16 cellular contexts compared by ENCODE assay signal in genomic region chr6:156715839-156716238, GRCh38.
A peak's percentile ranks its signal among the peaks of the same experiment; 100 is the strongest.
DNase-seq lines count a peak whose midpoint lies in the region; ATAC-seq, FAIRE-seq and TF ChIP-seq lines count a peak whose summit lies in the region.
"Had no signal": no experiment of that assay in that cellular context is flagged by ENCODE, and none has a peak within 500 bp of the region (broad histone marks: within the 10 kb centered on the region; RNA-seq: fewer than 3 reads in every experiment).

No MANE protein-coding gene starts in this region.

- H2AFZ ChIP-seq in OCI-LY3 (ENCODE audit: low read depth, low read length) (no peak overlapping the region; the same call in 1 of the 2 replicates), K562 (ENCODE audit: low read depth, low read length) (no peak overlapping the region)
- H2AFZ ChIP-seq: GM23338 had no signal

- TF ChIP-seq CTCF in OCI-LY3 (IDR thresholded peaks at IDR 0.05; ENCODE audit: low read depth, low read length) (no peak), K562 (IDR thresholded peaks at IDR 0.05 in 2 of 3, conservative IDR thresholded peaks at IDR 0.05 in 1 of 3; ENCODE audit: insufficient read depth in 2 of 3, low read depth in 1 of 3, low read length in 3 of 3) (no peak), psoas muscle (IDR thresholded peaks at IDR 0.05) (no peak)

- H3K79me2 ChIP-seq in OCI-LY3 (ENCODE audit: low read length) (no peaks in the 10 kb centered on the region), K562 (ENCODE audit: control insufficient read depth, insufficient read depth, low read length) (no peaks in the 10 kb centered on the region)

- peaks cover 29% of the 10 kb centered on the region for H3K4me1 ChIP-seq in OCI-LY3 (ENCODE audit: low read length)
- H3K4me1 ChIP-seq in K562 (replicated peaks in 1 of 2; ENCODE audit: control insufficient read depth in 2 of 2, insufficient read depth in 2 of 2, low read length in 2 of 2), result peaks cover 31 to 33% of the 10 kb centered on the region in 2 experiments
- H3K4me1 ChIP-seq in psoas muscle, result peaks cover 19% of the 10 kb centered on the region

- intact Hi-C loops in K562 (cut with micrococcal nuclease) (no loop called here), psoas muscle (cut with DNase I) (no loop called here)

- POLR2A ChIA-PET in K562 (lab: Yijun Ruan, JAX), result interaction anchor here (0.6 kb wide), 1 partner anchor 441 kb away, joined by 3 read pairs; no protein-coding TSS in a partner anchor

- H3K27ac ChIP-seq in OCI-LY3 (ENCODE audit: low read length), result 0 out of 2 replicates have a peak overlapping the region, but pooled peaks have one; percentile 9
- H3K27ac ChIP-seq in K562 (ENCODE audit: extremely low read depth, low read depth, low read length), result no peak overlapping the region
- H3K27ac ChIP-seq in psoas muscle, result no peak overlapping the region

- H3K36me3 ChIP-seq in OCI-LY3 (replicated peaks; ENCODE audit: low read depth, low read length) (no peaks in the 10 kb centered on the region), K562 (ENCODE audit: control insufficient read depth, insufficient read depth, low read length) (no peaks in the 10 kb centered on the region), psoas muscle (ENCODE audit: insufficient read depth in 1 of 2, low read depth in 1 of 2) (no peaks in the 10 kb centered on the region)

- TF ChIP-seq EP300 in K562 (IDR thresholded peaks at IDR 0.05; ENCODE audit: low read length), result no peak

- H3K4me3 ChIP-seq in OCI-LY3 (ENCODE audit: low read length) (peak overlapping the region; percentile 55), K562 (no peak overlapping the region), psoas muscle (no peak overlapping the region)
- H3K4me3 ChIP-seq: GM23338 had no signal

- TF ChIP-seq POLR2A in GM12892 (IDR thresholded peaks at IDR 0.05; ENCODE audit: low read depth, low read length) (no peak), K562 (conservative IDR thresholded peaks at IDR 0.05) (no peak)

- DNase-seq in GM12892 (ENCODE audit: insufficient read length) (no peak), K562 (ENCODE audit: extremely low read depth in 1 of 4, low spot score in 3 of 4) (no peak), psoas muscle (no peak), globus pallidus (ENCODE audit: low spot score) (no peak)
- no peak for DNase-seq in stimulated activated effector memory CD8-positive, alpha-beta T cell treated with anti-CD3 and anti-CD28 coated beads, Interleukin-12 subunit alpha, Interleukin-12 subunit beta, amount 100 ng/mL, for 72 hours (ENCODE audit: low spot score in 2 of 2)
- no peak for DNase-seq in activated CD8-positive, alpha-beta memory T cell treated with anti-CD3 and anti-CD28 coated beads for 24 hours
- DNase-seq: C1 segment of cervical spinal cord; CD4-positive, alpha-beta memory T cell; COR-L47; DMS153; DND-41; H9 had no signal

- no peaks in the 10 kb centered on the region for H3K9me3 Mint-ChIP-seq in stimulated activated effector memory CD8-positive, alpha-beta T cell treated with anti-CD3 and anti-CD28 coated beads, Interleukin-12 subunit alpha, Interleukin-12 subunit beta, amount 100 ng/mL, for 72 hours
- H3K9me3 Mint-ChIP-seq: CD4-positive, alpha-beta memory T cell had no signal

- no peaks in the 10 kb centered on the region for H3K9me3 ChIP-seq in OCI-LY3 (ENCODE audit: insufficient read depth, low read length)
- H3K9me3 ChIP-seq in K562 (replicated peaks; ENCODE audit: control insufficient read depth, insufficient read depth, low read depth, low read length), result no peaks in the 10 kb centered on the region; the same call in 1 of the 2 replicates
- no peaks in the 10 kb centered on the region for H3K9me3 ChIP-seq in psoas muscle

- BruUV-seq in K562 (replicated peaks; lab: Mats Ljungman, UMichigan), result no TSS peak

- peak; percentile 14 for FAIRE-seq in GM12892 (lab: Jason Lieb, UNC)
- FAIRE-seq in K562 (lab: Jason Lieb, UNC), result no peak
- FAIRE-seq: G401.6 had no signal

- H3K27ac Mint-ChIP-seq in stimulated activated effector memory CD8-positive, alpha-beta T cell treated with anti-CD3 and anti-CD28 coated beads, Interleukin-12 subunit alpha, Interleukin-12 subunit beta, amount 100 ng/mL, for 72 hours, result no peak overlapping the region
- H3K27ac Mint-ChIP-seq: CD4-positive, alpha-beta memory T cell; GM23338 had no signal

- no peak overlapping the region for H3K4me3 Mint-ChIP-seq in stimulated activated effector memory CD8-positive, alpha-beta T cell treated with anti-CD3 and anti-CD28 coated beads, Interleukin-12 subunit alpha, Interleukin-12 subunit beta, amount 100 ng/mL, for 72 hours
- H3K4me3 Mint-ChIP-seq: GM23338, H9 had no signal

- ATAC-seq in K562, result no peak
- peak; percentile 42 for ATAC-seq in stimulated activated effector memory CD8-positive, alpha-beta T cell treated with anti-CD3 and anti-CD28 coated beads, Interleukin-12 subunit alpha, Interleukin-12 subunit beta, amount 100 ng/mL, for 72 hours
- ATAC-seq in psoas muscle, result no peak
- ATAC-seq: GM23338, HCT116 had no signal

- no peaks in the 10 kb centered on the region for H3K36me3 Mint-ChIP-seq in stimulated activated effector memory CD8-positive, alpha-beta T cell treated with anti-CD3 and anti-CD28 coated beads, Interleukin-12 subunit alpha, Interleukin-12 subunit beta, amount 100 ng/mL, for 72 hours
- H3K36me3 Mint-ChIP-seq: CD4-positive, alpha-beta memory T cell had no signal

- peak overlapping the region; percentile 59 for H3K4me2 ChIP-seq in OCI-LY3 (ENCODE audit: low read length)
- no peak overlapping the region for H3K4me2 ChIP-seq in K562 (ENCODE audit: insufficient read depth, low read length)
- H3K4me2 ChIP-seq: GM23338 had no signal

- no peaks in the 10 kb centered on the region for H3K9me1 ChIP-seq in K562 (ENCODE audit: control insufficient read depth, insufficient read depth, low read length)

- H3K4me1 Mint-ChIP-seq in stimulated activated effector memory CD8-positive, alpha-beta T cell treated with anti-CD3 and anti-CD28 coated beads, Interleukin-12 subunit alpha, Interleukin-12 subunit beta, amount 100 ng/mL, for 72 hours, result peaks cover 14% of the 10 kb centered on the region

- H3K9ac ChIP-seq in OCI-LY3 (ENCODE audit: low read length) (no peak overlapping the region; the same call in 1 of the 2 replicates), K562 (ENCODE audit: insufficient read depth in 1 of 2, low read depth in 2 of 2, low read length in 2 of 2) (no peak overlapping the region)

- CTCF ChIA-PET in K562 (lab: Yijun Ruan, JAX; ENCODE audit: low intra/inter-chr PET ratio), result no interaction called here

- in situ Hi-C loops in K562 (cut with MboI), result no loop called here

- WGBS in K562 (ENCODE audit: insufficient coverage, low coverage, missing lambda C conversion rate), result 65% methylated on average over 5 of the region's 5 CpGs
- 89 to 92% (median 91%) methylated on average over 5 of the region's 5 CpGs for WGBS in psoas muscle, 3 donors

- H4K20me1 ChIP-seq in OCI-LY3 (ENCODE audit: insufficient read depth, low read length) (no peaks in the 10 kb centered on the region), K562 (replicated peaks; ENCODE audit: control insufficient read depth, insufficient read depth, low read length) (no peaks in the 10 kb centered on the region)

- TF ChIP-seq RAD21 in K562 (CRISPR knock-in tag; conservative IDR thresholded peaks at IDR 0.05 in 1 of 2, IDR thresholded peaks at IDR 0.05 in 1 of 2), result no peak

- H3K27me3 ChIP-seq in OCI-LY3 (ENCODE audit: low read depth, low read length) (no peaks in the 10 kb centered on the region), K562 (ENCODE audit: control insufficient read depth in 2 of 2, insufficient read depth in 2 of 2, low read length in 2 of 2) (peaks cover 0 to 2% of the 10 kb centered on the region in 2 experiments; a peak in 1 of 5 replicates), psoas muscle (ENCODE audit: insufficient read depth in 3 of 3, low read length in 2 of 3) (no peaks in the 10 kb centered on the region)

TF ChIP-seq in K562, 482 proteins besides CTCF, POLR2A, EP300 and RAD21:
- TF ChIP-seq C11orf30 (IDR thresholded peaks at IDR 0.05; ENCODE audit: low read depth) (0 out of 2 replicates have a peak, but pooled peaks have one; percentile 6), ZC3H11A (IDR thresholded peaks at IDR 0.05; ENCODE audit: low read depth, low read length) (no peak)
